10 cellular contexts compared by ENCODE assay signal in the genomic region with DNA sequence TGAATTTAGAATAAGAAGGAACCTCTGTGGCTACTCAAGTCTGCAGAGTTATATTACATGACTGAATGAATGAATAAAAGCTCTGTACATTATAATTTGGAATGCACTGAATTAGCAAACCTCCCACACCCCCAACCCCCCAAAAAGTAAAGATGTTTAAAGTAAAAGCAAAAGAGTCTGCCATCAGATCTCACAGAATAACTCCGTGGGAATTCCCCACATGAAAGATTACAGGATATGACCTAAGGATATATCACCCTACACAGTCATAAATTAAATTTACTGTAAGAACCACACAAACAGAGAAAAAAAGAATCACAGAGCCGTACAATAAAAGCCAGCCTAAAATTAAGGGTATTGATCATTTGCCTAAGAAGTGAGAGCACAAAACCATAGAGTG.
DNase-seq lines count a peak whose midpoint lies in the region; ATAC-seq, FAIRE-seq and TF ChIP-seq lines count a peak whose summit lies in the region.
"Had no signal": no experiment of that assay in that cellular context is flagged by ENCODE, and none has a peak within 500 bp of the region (broad histone marks: within the 10 kb centered on the region; RNA-seq: fewer than 3 reads in every experiment).

No MANE protein-coding gene starts in this region.

- no peaks in the 10 kb centered on the region for H3K79me2 ChIP-seq in OCI-LY3 (ENCODE audit: low read length)
- H3K79me2 ChIP-seq: parathyroid adenoma had no signal

- H3K4me2 ChIP-seq in OCI-LY3 (ENCODE audit: low read length), result peak overlapping the region; percentile 46

- peak overlapping the region; percentile 5; the same call in 1 of the 2 replicates for H3K9ac ChIP-seq in OCI-LY3 (ENCODE audit: low read length)
- H3K9ac ChIP-seq: parathyroid adenoma had no signal

- peaks cover 14% of the 10 kb centered on the region for H3K4me1 ChIP-seq in OCI-LY3 (ENCODE audit: low read length)
- H3K4me1 ChIP-seq: parathyroid adenoma had no signal

- no peaks in the 10 kb centered on the region for H3K9me3 ChIP-seq in OCI-LY3 (ENCODE audit: insufficient read depth, low read length)

- H3K27ac ChIP-seq in OCI-LY3 (ENCODE audit: low read length), result no peak overlapping the region
- no peak overlapping the region for H3K27ac ChIP-seq in dorsolateral prefrontal cortex
- H3K27ac ChIP-seq: parathyroid adenoma had no signal

- no peaks in the 10 kb centered on the region for H4K20me1 ChIP-seq in OCI-LY3 (ENCODE audit: insufficient read depth, low read length)

- peak overlapping the region; percentile 65 for H2AFZ ChIP-seq in OCI-LY3 (ENCODE audit: low read depth, low read length)
- H2AFZ ChIP-seq: parathyroid adenoma had no signal

- no peak overlapping the region for H3K4me3 ChIP-seq in AG10803 (ENCODE audit: low read length)
- peak overlapping the region; percentile 19 for H3K4me3 ChIP-seq in OCI-LY3 (ENCODE audit: low read length)
- H3K4me3 ChIP-seq in epithelial cell of esophagus (ENCODE audit: low read length), result no peak overlapping the region
- H3K4me3 ChIP-seq in dorsolateral prefrontal cortex, result no peak overlapping the region

- H3K27me3 ChIP-seq in OCI-LY3 (ENCODE audit: low read depth, low read length), result no peaks in the 10 kb centered on the region
- H3K27me3 ChIP-seq in dorsolateral prefrontal cortex, result peaks cover 0 to 9% (median 0%) of the 10 kb centered on the region in 45 donors

- no peaks in the 10 kb centered on the region for H3K36me3 ChIP-seq in OCI-LY3 (replicated peaks; ENCODE audit: low read depth, low read length)

- intact Hi-C loops in dorsolateral prefrontal cortex (cut with DNase I), result no loop called here

- TF ChIP-seq CTCF in AG10803 (conservative IDR thresholded peaks at IDR 0.05; ENCODE audit: low read length) (no peak), OCI-LY3 (IDR thresholded peaks at IDR 0.05; ENCODE audit: low read depth, low read length) (no peak), epithelial cell of esophagus (IDR thresholded peaks at IDR 0.05; ENCODE audit: insufficient read depth, low read depth, low read length, missing control alignments) (no peak), D721Med (IDR thresholded peaks at IDR 0.05; ENCODE audit: insufficient read depth, missing control alignments) (no peak), dorsolateral prefrontal cortex (IDR thresholded peaks at IDR 0.05 in 54 of 56, conservative IDR thresholded peaks at IDR 0.05 in 2 of 56; ENCODE audit: low read depth in 1 of 56, partially characterized antibody in 56 of 56) (no peak)

- peak; percentile 54 for ATAC-seq in GM21515 (IDR thresholded peaks at IDR 0.05; ENCODE audit: unreplicated experiment)
- ATAC-seq in HG03045 (IDR thresholded peaks at IDR 0.05; ENCODE audit: unreplicated experiment), result no peak

- DNase-seq in AG10803 (ENCODE audit: low read depth) (peak; percentile 7), epithelial cell of esophagus (ENCODE audit: low read depth) (peak; percentile 69), D721Med (ENCODE audit: insufficient read length, low spot score) (no peak), dorsolateral prefrontal cortex (no peak), GM19240 (ENCODE audit: insufficient read length, low spot score) (no peak)
- DNase-seq: Kasumi-1 had no signal

- no peak for FAIRE-seq in D721Med (lab: Jason Lieb, UNC)

Comparison
In these comparisons a context has a peak if more than half of its experiments do, and no peak if none do; other contexts are left out.
1. DNase-seq: peak in AG10803 (single experiment) and epithelial cell of esophagus (single experiment); none in D721Med (single experiment), dorsolateral prefrontal cortex (0 of 10) and GM19240 (single experiment).